Comparison of ENCODE assay signal across 8 cellular contexts in genomic region chr6:6008114-6008647, GRCh38. TPM values are rescaled to one million over a fixed set of nuclear protein-coding genes. Genes with fewer than 3 reads are reported as not detected.
DNase-seq lines count a peak whose midpoint lies in the region; ATAC-seq and TF ChIP-seq lines count a peak whose summit lies in the region.

No MANE protein-coding gene starts in this region.

- H3K4me1 ChIP-seq in left ventricle myocardium inferior (peaks cover 56% of the 10 kb centered on the region), right cardiac atrium (ENCODE audit: control insufficient read depth, insufficient read depth, low read length) (no peaks in the 10 kb centered on the region), subcutaneous abdominal adipose tissue (ENCODE audit: control insufficient read depth in 5 of 5, insufficient read depth in 5 of 5, low read length in 5 of 5) (peaks cover 0 to 62% (median 54%) of the 10 kb centered on the region in 5 donors)

- TF ChIP-seq CTCF in left ventricle myocardium inferior (IDR thresholded peaks at IDR 0.05; ENCODE audit: borderline replicate concordance): no peak

- H3K27me3 ChIP-seq in left ventricle myocardium inferior (ENCODE audit: low read depth) (peaks cover 99% of the 10 kb centered on the region), right cardiac atrium (ENCODE audit: control insufficient read depth, insufficient read depth) (no peaks in the 10 kb centered on the region), subcutaneous abdominal adipose tissue (ENCODE audit: control insufficient read depth in 5 of 5, insufficient read depth in 4 of 5, low read length in 5 of 5) (peaks cover 0 to 33% (median 12%) of the 10 kb centered on the region in 5 donors)

- peak; percentile 72; the same call in 1 of the 2 replicates for TF ChIP-seq POLR2A in Raji (IDR thresholded peaks at IDR 0.05; ENCODE audit: insufficient read depth, low read depth, low read length)

- H3K9ac ChIP-seq in subcutaneous abdominal adipose tissue (ENCODE audit: low read length in 5 of 5): peak overlapping the region; percentile 21 to 83 (median 64)

- H3K27ac ChIP-seq in left ventricle myocardium inferior (replicated peaks) (peak overlapping the region; percentile 84), right cardiac atrium (ENCODE audit: low read length) (peak overlapping the region; percentile 50), subcutaneous abdominal adipose tissue (ENCODE audit: low read depth, low read length) (peak overlapping the region; percentile 84)

- H3K9me3 ChIP-seq in left ventricle myocardium inferior (replicated peaks): no peaks in the 10 kb centered on the region
- no peaks in the 10 kb centered on the region for H3K9me3 ChIP-seq in right cardiac atrium (ENCODE audit: control insufficient read depth, low read length)
- no peaks in the 10 kb centered on the region for H3K9me3 ChIP-seq in subcutaneous abdominal adipose tissue (ENCODE audit: control insufficient read depth in 5 of 5, low read length in 5 of 5)

- ATAC-seq in left ventricle myocardium superior (no peak), right cardiac atrium (no peak)

- no peaks in the 10 kb centered on the region for H3K36me3 ChIP-seq in left ventricle myocardium inferior
- H3K36me3 ChIP-seq in subcutaneous abdominal adipose tissue (ENCODE audit: control insufficient read depth in 5 of 5, insufficient read depth in 5 of 5, low read length in 5 of 5): no peaks in the 10 kb centered on the region

- intact Hi-C loops in left ventricle myocardium inferior (cut with micrococcal nuclease) (no loop called here), left ventricle myocardium superior (cut with micrococcal nuclease) (no loop called here), right cardiac atrium (cut with DNase I) (no loop called here)

- WGBS in right cardiac atrium: 3% methylated on average over 18 of the region's 18 CpGs

- DNase-seq in left ventricle myocardium inferior (no peak), left ventricle myocardium superior (no peak), right cardiac atrium (no peak), medulla oblongata (ENCODE audit: extremely low spot score) (no peak), NCI-H774 (lab: John Stamatoyannopoulos, UW) (no peak), glomerular visceral epithelial cell (ENCODE audit: extremely low spot score) (no peak)

- peak overlapping the region; percentile 64 for H3K4me3 ChIP-seq in left ventricle myocardium inferior
- peak overlapping the region; percentile 50 for H3K4me3 ChIP-seq in right cardiac atrium (ENCODE audit: low read length)
- H3K4me3 ChIP-seq in subcutaneous abdominal adipose tissue (ENCODE audit: low read depth in 1 of 5, low read length in 5 of 5): peak overlapping the region; percentile 79 to 91 (median 80)

RNA-seq across cellular contexts. Expression of gene NRN1, which starts 1.5 kb away (rescaled TPM):
- total RNA-seq in left ventricle myocardium inferior (8.8 TPM), left ventricle myocardium superior (13.7 TPM), right cardiac atrium (10 to 100 TPM in 2 of 4 donors, 1 to 10 TPM in 2; 6.5 to 14.5 (median 10.6) TPM)
- 14.1 TPM for polyA plus RNA-seq in right cardiac atrium
